Comparison of ENCODE assay signal across 15 cellular contexts in the genomic region with DNA sequence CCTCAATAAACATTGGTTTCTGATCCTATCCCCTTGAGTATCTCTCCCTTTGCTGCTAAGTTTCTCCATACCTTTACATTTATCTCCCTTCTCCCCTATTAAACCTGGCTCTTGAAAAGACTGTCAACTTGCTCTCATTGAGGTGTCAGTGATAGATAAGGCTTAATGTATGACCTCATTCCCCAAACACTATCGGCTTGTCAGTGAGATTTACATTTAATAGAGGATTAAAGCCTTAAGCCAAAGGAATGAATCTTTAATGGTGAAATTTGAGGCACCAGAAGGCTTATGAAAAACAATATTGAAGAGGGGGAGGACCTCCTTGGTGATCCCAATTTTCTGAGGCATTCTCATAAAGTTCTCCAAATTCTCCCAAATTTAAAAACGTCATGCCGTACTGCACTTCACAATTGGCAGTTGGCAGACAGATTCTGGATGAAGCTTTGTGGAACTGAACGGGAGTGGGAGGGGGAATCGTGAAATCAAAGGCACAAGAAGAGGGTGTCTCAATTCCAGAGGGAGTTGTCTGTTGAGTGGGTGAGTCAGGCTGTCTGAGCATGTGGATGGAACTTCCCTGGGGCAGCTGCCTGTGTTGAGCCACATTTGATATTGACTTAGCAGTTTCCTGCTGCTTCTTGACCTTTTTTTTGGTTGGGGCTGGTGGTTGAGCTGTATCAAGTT.
DNase-seq lines count a peak whose midpoint lies in the region; TF ChIP-seq lines count a peak whose summit lies in the region.
"Had no signal": no experiment of that assay in that cellular context is flagged by ENCODE, and none has a peak within 500 bp of the region (broad histone marks: within the 10 kb centered on the region; RNA-seq: fewer than 3 reads in every experiment).

No MANE protein-coding gene starts in this region.

- H3K27ac ChIP-seq in mesendoderm (ENCODE audit: low read depth, low read length): peak overlapping the region; percentile 49
- H3K27ac ChIP-seq: ovary had no signal

- intact Hi-C loops in Calu3 (cut with micrococcal nuclease; ENCODE audit: unreplicated experiment): no loop called here

- no TSS peak for BruUV-seq in Calu3 (replicated peaks; lab: Mats Ljungman, UMichigan)

- peak overlapping the region; percentile 25 for H3K18ac ChIP-seq in mesendoderm (ENCODE audit: low read length)

- H3K4ac ChIP-seq in mesendoderm (ENCODE audit: low read depth, low read length): no peak overlapping the region

- no peaks in the 10 kb centered on the region for H3K27me3 ChIP-seq in mesendoderm (ENCODE audit: insufficient read depth, low read length, poor library complexity)
- H3K27me3 ChIP-seq: ovary had no signal

- TF ChIP-seq CTCF in Calu3 (IDR thresholded peaks at IDR 0.05; ENCODE audit: unreplicated experiment): no peak

- H3K4me3 Mint-ChIP-seq in Calu3 (ENCODE audit: low read depth, unreplicated experiment): no peak overlapping the region
- H3K4me3 Mint-ChIP-seq: activated CD8-positive, alpha-beta memory T cell treated with anti-CD3 and anti-CD28 coated beads, Interleukin-2, amount 10 ng/mL, durations not matched to agents 7 days and 5 days; dendritic cell treated with granulocyte-macrophage colony-stimulating factor and Interleukin-4, amounts not matched to agents 40 ng/mL and 50 ng/mL, for 4 days; stimulated activated memory B cell treated with anti-CD40 and anti-IgM and Interleukin-4, amounts not matched to agents 10 μg/mL and 1 μg/mL and 100 μg/mL, for 72 hours had no signal

- no CpG with 5 or more reads among the region's 5 CpGs for WGBS in mesendoderm (ENCODE audit: extremely low coverage, insufficient coverage, low lambda C conversion rate)

- no peak overlapping the region for H3K9ac ChIP-seq in mesendoderm (ENCODE audit: low read length)

- H3K36me3 Mint-ChIP-seq in Calu3 (ENCODE audit: insufficient read depth, unreplicated experiment): no peaks in the 10 kb centered on the region
- H3K36me3 Mint-ChIP-seq: activated CD8-positive, alpha-beta memory T cell treated with anti-CD3 and anti-CD28 coated beads, Interleukin-2, amount 10 ng/mL, durations not matched to agents 7 days and 5 days; stimulated activated memory B cell treated with anti-CD40 and anti-IgM and Interleukin-4, amounts not matched to agents 10 μg/mL and 1 μg/mL and 100 μg/mL, for 72 hours had no signal

- DNase-seq in ELF-1 (ENCODE audit: low read depth, low spot score): peak; percentile 12
- DNase-seq in NCI-H2029 treated with DMSO at 0.1 percent for 48 hours (lab: John Stamatoyannopoulos, UW): peak; percentile 63
- peak; percentile 56 for DNase-seq in SK-MEL-5 (ENCODE audit: low read depth, low spot score)
- peak; percentile 91 for DNase-seq in mesendoderm
- DNase-seq in DMS 273 (lab: John Stamatoyannopoulos, UW; ENCODE audit: unreplicated experiment): no peak
- DNase-seq in iPS-NIHi11 (ENCODE audit: low spot score): no peak
- DNase-seq in G401 (ENCODE audit: low spot score): no peak
- no peak for DNase-seq in Calu3
- DNase-seq: activated CD4-positive, CD25-positive, alpha-beta regulatory T cell; activated CD8-positive, alpha-beta memory T cell treated with anti-CD3 and anti-CD28 coated beads, Interleukin-2, amount 10 ng/mL, durations not matched to agents 7 days and 5 days; activated naive CD4-positive, alpha-beta T cell treated with Interleukin-2 at 50 U/mL for 16 hours; ovary had no signal

- in situ Hi-C loops in SK-MEL-5 (cut with HindIII; ENCODE audit: low pct_unique_long_range_greater_than_20kb, low sequenced_read_pairs) (no loop called here), G401 (cut with HindIII; ENCODE audit: low sequenced_read_pairs) (no loop called here)

- H2BK5ac ChIP-seq in mesendoderm (ENCODE audit: low read length): peak overlapping the region; percentile 37

- H2BK120ac ChIP-seq in mesendoderm (ENCODE audit: low read depth, low read length): no peak overlapping the region

- no peak overlapping the region for H3K27ac Mint-ChIP-seq in Calu3 (ENCODE audit: unreplicated experiment)
- H3K27ac Mint-ChIP-seq: activated CD8-positive, alpha-beta memory T cell treated with anti-CD3 and anti-CD28 coated beads, Interleukin-2, amount 10 ng/mL, durations not matched to agents 7 days and 5 days; dendritic cell treated with granulocyte-macrophage colony-stimulating factor and Interleukin-4, amounts not matched to agents 40 ng/mL and 50 ng/mL, for 4 days; stimulated activated memory B cell treated with anti-CD40 and anti-IgM and Interleukin-4, amounts not matched to agents 10 μg/mL and 1 μg/mL and 100 μg/mL, for 72 hours had no signal

- peaks cover 11% of the 10 kb centered on the region for H3K4me1 ChIP-seq in mesendoderm (ENCODE audit: control insufficient read depth, low read depth, low read length)

- no peak overlapping the region for H2AK5ac ChIP-seq in mesendoderm (ENCODE audit: low read length)

- H3K4me2 ChIP-seq in mesendoderm (ENCODE audit: low read length): no peak overlapping the region

- H2BK15ac ChIP-seq in mesendoderm (replicated peaks; ENCODE audit: low read depth): no peak overlapping the region

- H3K36me3 ChIP-seq in mesendoderm (ENCODE audit: control insufficient read depth, insufficient read depth, low read length): no peaks in the 10 kb centered on the region
- H3K36me3 ChIP-seq: ovary had no signal

- H3K79me2 ChIP-seq in mesendoderm (ENCODE audit: control insufficient read depth, insufficient read depth, low read length): no peaks in the 10 kb centered on the region

- H3K27me3 Mint-ChIP-seq in Calu3 (ENCODE audit: unreplicated experiment): peaks cover 13% of the 10 kb centered on the region

- CTCF ChIA-PET in Calu3 (lab: Charles Lee): no interaction called here

- no peak overlapping the region for H3K23ac ChIP-seq in mesendoderm (ENCODE audit: low read length)

- no peaks in the 10 kb centered on the region for H3K79me1 ChIP-seq in mesendoderm (ENCODE audit: low read length)

- no peak overlapping the region for H3K4me3 ChIP-seq in mesendoderm (ENCODE audit: low read length)
- H3K4me3 ChIP-seq: ovary, skin epidermis had no signal

- no peak overlapping the region for H4K8ac ChIP-seq in mesendoderm (ENCODE audit: low read depth, low read length)

- H3K9me3 Mint-ChIP-seq in Calu3 (ENCODE audit: low read depth, unreplicated experiment): peaks cover 6% of the 10 kb centered on the region
- H3K9me3 Mint-ChIP-seq: dendritic cell treated with granulocyte-macrophage colony-stimulating factor and Interleukin-4, amounts not matched to agents 40 ng/mL and 50 ng/mL, for 4 days; stimulated activated memory B cell treated with anti-CD40 and anti-IgM and Interleukin-4, amounts not matched to agents 10 μg/mL and 1 μg/mL and 100 μg/mL, for 72 hours had no signal

- peak overlapping the region; percentile 26 for H3K56ac ChIP-seq in mesendoderm (ENCODE audit: low read length)

- no peaks in the 10 kb centered on the region for H3K4me1 Mint-ChIP-seq in Calu3 (ENCODE audit: low read depth, unreplicated experiment)
- H3K4me1 Mint-ChIP-seq: stimulated activated memory B cell treated with anti-CD40 and anti-IgM and Interleukin-4, amounts not matched to agents 10 μg/mL and 1 μg/mL and 100 μg/mL, for 72 hours had no signal

- H4K5ac ChIP-seq in mesendoderm (ENCODE audit: low read length): no peak overlapping the region

Comparison
In these comparisons a context has a peak if more than half of its experiments do, and no peak if none do; other contexts are left out.
1. DNase-seq: peak in ELF-1 (single experiment), NCI-H2029 treated with DMSO at 0.1 percent for 48 hours (single experiment), SK-MEL-5 (single experiment) and mesendoderm (single experiment); none in DMS 273 (single experiment), iPS-NIHi11 (single experiment), G401 (single experiment) and Calu3 (single experiment).